Comparison of ENCODE assay signal across 8 cellular contexts in genomic region chr11:5809122-5809519, GRCh38. TPM values are rescaled to one million over a fixed set of nuclear protein-coding genes. Genes with fewer than 3 reads are reported as not detected.
DNase-seq lines count a peak whose midpoint lies in the region; ATAC-seq lines count a peak whose summit lies in the region.

No MANE protein-coding gene starts in this region.

- no peaks in the 10 kb centered on the region for H3K9me3 ChIP-seq in thymus (ENCODE audit: control insufficient read depth)

- CTCF ChIA-PET in activated CD4-positive, alpha-beta memory T cell treated with anti-CD3 and anti-CD28 coated beads, Interleukin-2, amount 10 ng/mL, durations not matched to agents 7 days and 5 days (lab: Charles Lee): interaction anchor here (0.8 to 2.5 kb wide), 8 partner anchors 8 to 337 kb away, joined by 3 to 20 read pairs (median 5); partner anchors contain the start of gene TRIM5

- no peaks in the 10 kb centered on the region for H3K9me3 Mint-ChIP-seq in activated CD4-positive, alpha-beta memory T cell treated with anti-CD3 and anti-CD28 coated beads, Interleukin-2, amount 10 ng/mL, durations not matched to agents 7 days and 5 days
- peaks cover 0 to under 1% (median 0%) of the 10 kb centered on the region in 6 donors for H3K9me3 Mint-ChIP-seq in immature natural killer cell

- peaks cover 19% of the 10 kb centered on the region for H3K27me3 Mint-ChIP-seq in activated CD4-positive, alpha-beta memory T cell treated with anti-CD3 and anti-CD28 coated beads, Interleukin-2, amount 10 ng/mL, durations not matched to agents 7 days and 5 days
- peaks cover 4 to 12% (median 9%) of the 10 kb centered on the region in 3 donors for H3K27me3 Mint-ChIP-seq in immature natural killer cell (ENCODE audit: low read depth in 3 of 3)

- ATAC-seq in GM18870 (IDR thresholded peaks at IDR 0.05; ENCODE audit: unreplicated experiment) (peak; percentile 29), HG02852 (IDR thresholded peaks at IDR 0.05; ENCODE audit: unreplicated experiment) (peak; percentile 24), HG03565 (IDR thresholded peaks at IDR 0.05; ENCODE audit: unreplicated experiment) (no peak)

- H3K27me3 ChIP-seq in thymus (ENCODE audit: control insufficient read depth, insufficient read depth): no peaks in the 10 kb centered on the region

- DNase-seq in activated CD4-positive, alpha-beta memory T cell treated with anti-CD3 and anti-CD28 coated beads, Interleukin-2, amount 10 ng/mL, durations not matched to agents 7 days and 5 days: no peak
- DNase-seq in immature natural killer cell: no peak
- no peak for DNase-seq in NCI-H524 (lab: John Stamatoyannopoulos, UW)
- DNase-seq in NCI-H2107 (lab: John Stamatoyannopoulos, UW): no peak

- peaks cover 9% of the 10 kb centered on the region for H3K4me1 Mint-ChIP-seq in activated CD4-positive, alpha-beta memory T cell treated with anti-CD3 and anti-CD28 coated beads, Interleukin-2, amount 10 ng/mL, durations not matched to agents 7 days and 5 days
- H3K4me1 Mint-ChIP-seq in immature natural killer cell: peaks cover 11 to 12% of the 10 kb centered on the region in 2 donors

- peak overlapping the region; percentile 40 for H3K4me3 ChIP-seq in thymus (ENCODE audit: low read length)

- H3K36me3 ChIP-seq in thymus (ENCODE audit: control insufficient read depth, insufficient read depth): no peaks in the 10 kb centered on the region

- no peaks in the 10 kb centered on the region for H3K36me3 Mint-ChIP-seq in activated CD4-positive, alpha-beta memory T cell treated with anti-CD3 and anti-CD28 coated beads, Interleukin-2, amount 10 ng/mL, durations not matched to agents 7 days and 5 days (ENCODE audit: low read depth)
- no peaks in the 10 kb centered on the region for H3K36me3 Mint-ChIP-seq in immature natural killer cell

- no peak overlapping the region for H3K27ac ChIP-seq in thymus (ENCODE audit: low read depth)

- no peaks in the 10 kb centered on the region for H3K4me1 ChIP-seq in thymus (ENCODE audit: control insufficient read depth, insufficient read depth, low read length)

- peak overlapping the region; percentile 5 for H3K27ac Mint-ChIP-seq in activated CD4-positive, alpha-beta memory T cell treated with anti-CD3 and anti-CD28 coated beads, Interleukin-2, amount 10 ng/mL, durations not matched to agents 7 days and 5 days
- peak overlapping the region in 2 of 6 donors; percentile 5 to 15 for H3K27ac Mint-ChIP-seq in immature natural killer cell

- POLR2A ChIA-PET in activated CD4-positive, alpha-beta memory T cell treated with anti-CD3 and anti-CD28 coated beads, Interleukin-2, amount 10 ng/mL, durations not matched to agents 7 days and 5 days (lab: Charles Lee): no interaction called here

- peak overlapping the region; percentile 84 for H3K4me3 Mint-ChIP-seq in activated CD4-positive, alpha-beta memory T cell treated with anti-CD3 and anti-CD28 coated beads, Interleukin-2, amount 10 ng/mL, durations not matched to agents 7 days and 5 days
- H3K4me3 Mint-ChIP-seq in immature natural killer cell: peak overlapping the region; percentile 81 to 87 (median 85)

- WGBS in thymus: 12% methylated on average over 5 of the region's 5 CpGs

RNA-seq across cellular contexts. Expression of gene OR52N2, which starts 0.4 kb away (rescaled TPM):
- total RNA-seq in activated CD4-positive, alpha-beta memory T cell treated with anti-CD3 and anti-CD28 coated beads, Interleukin-2, amount 10 ng/mL, durations not matched to agents 7 days and 5 days: not detected
- polyA plus RNA-seq in immature natural killer cell: not detected
- polyA plus RNA-seq in thymus: 0.23 TPM

RNA-seq across cellular contexts. Expression of gene OR52N1, which starts 18.1 kb away (rescaled TPM):
- total RNA-seq in activated CD4-positive, alpha-beta memory T cell treated with anti-CD3 and anti-CD28 coated beads, Interleukin-2, amount 10 ng/mL, durations not matched to agents 7 days and 5 days: not detected
- polyA plus RNA-seq in immature natural killer cell (not detected), thymus (not detected)

RNA-seq across cellular contexts. Expression of gene OR52N5, which starts 26.0 kb away (rescaled TPM):
- total RNA-seq in activated CD4-positive, alpha-beta memory T cell treated with anti-CD3 and anti-CD28 coated beads, Interleukin-2, amount 10 ng/mL, durations not matched to agents 7 days and 5 days: not detected
- polyA plus RNA-seq in immature natural killer cell (not detected), thymus (0.05 TPM)

RNA-seq across cellular contexts. Expression of gene OR52E6, which starts 32.6 kb away (rescaled TPM):
- not detected for total RNA-seq in activated CD4-positive, alpha-beta memory T cell treated with anti-CD3 and anti-CD28 coated beads, Interleukin-2, amount 10 ng/mL, durations not matched to agents 7 days and 5 days
- polyA plus RNA-seq in immature natural killer cell (not detected), thymus (not detected)

RNA-seq across cellular contexts. Expression of gene OR52E8, which starts 48.4 kb away (rescaled TPM):
- total RNA-seq in activated CD4-positive, alpha-beta memory T cell treated with anti-CD3 and anti-CD28 coated beads, Interleukin-2, amount 10 ng/mL, durations not matched to agents 7 days and 5 days: not detected
- polyA plus RNA-seq in immature natural killer cell (not detected), thymus (not detected)
